Comparison of ENCODE assay signal across 1 cellular context in genomic region chr19:14247205-14247547, GRCh38.
TF ChIP-seq lines count a peak whose summit lies in the region.

No MANE protein-coding gene starts in this region.

TF ChIP-seq in A549, 52 proteins besides CTCF, POLR2A, EP300 and RAD21:
- peak; percentile 74 for TF ChIP-seq ZFP36 (IDR thresholded peaks at IDR 0.05; ENCODE audit: borderline replicate concordance, partially characterized antibody)
